Comparison of ENCODE assay signal across 8 cellular contexts in genomic region chr6:89999154-89999553, GRCh38.
DNase-seq lines count a peak whose midpoint lies in the region; ATAC-seq, FAIRE-seq and TF ChIP-seq lines count a peak whose summit lies in the region.

No MANE protein-coding gene starts in this region.

- ATAC-seq in activated CD8-positive, alpha-beta memory T cell treated with anti-CD3 and anti-CD28 coated beads, Interleukin-2, amount 10 ng/mL, durations not matched to agents 7 days and 5 days, result peak; percentile 58
- peak; percentile 53 for ATAC-seq in stimulated activated naive CD8-positive, alpha-beta T cell treated with anti-CD3 and anti-CD28 coated beads, Interleukin-15, amount 100 ng/mL, for 72 hours
- ATAC-seq in HG02571 (IDR thresholded peaks at IDR 0.05; ENCODE audit: unreplicated experiment), result no peak
- no peak for ATAC-seq in HG03439 (IDR thresholded peaks at IDR 0.05; ENCODE audit: unreplicated experiment)

- no peaks in the 10 kb centered on the region for H3K27me3 Mint-ChIP-seq in activated CD8-positive, alpha-beta memory T cell treated with anti-CD3 and anti-CD28 coated beads, Interleukin-2, amount 10 ng/mL, durations not matched to agents 7 days and 5 days
- H3K27me3 Mint-ChIP-seq in stimulated activated naive CD8-positive, alpha-beta T cell treated with anti-CD3 and anti-CD28 coated beads, Interleukin-15, amount 100 ng/mL, for 72 hours, result no peaks in the 10 kb centered on the region
- H3K27me3 Mint-ChIP-seq in Caco-2 (ENCODE audit: insufficient read depth, unreplicated experiment), result peaks cover 15% of the 10 kb centered on the region

- peak; percentile 47 for FAIRE-seq in colon (lab: Jason Lieb, UNC)

- intact Hi-C loops in Caco-2 (cut with micrococcal nuclease; ENCODE audit: unreplicated experiment), result no loop called here

- no peak overlapping the region for H3K4me3 Mint-ChIP-seq in activated CD8-positive, alpha-beta memory T cell treated with anti-CD3 and anti-CD28 coated beads, Interleukin-2, amount 10 ng/mL, durations not matched to agents 7 days and 5 days
- no peak overlapping the region for H3K4me3 Mint-ChIP-seq in stimulated activated naive CD8-positive, alpha-beta T cell treated with anti-CD3 and anti-CD28 coated beads, Interleukin-15, amount 100 ng/mL, for 72 hours
- H3K4me3 Mint-ChIP-seq in Caco-2 (ENCODE audit: unreplicated experiment), result no peak overlapping the region

- no peaks in the 10 kb centered on the region for H3K27me3 ChIP-seq in Caco-2 (replicated peaks; ENCODE audit: control insufficient read depth, insufficient read depth, low read length)

- no peak overlapping the region for H3K4me3 ChIP-seq in Caco-2 (ENCODE audit: low read depth, low read length)

- POLR2A ChIA-PET in Caco-2 (lab: Charles Lee), result no interaction called here

- no peaks in the 10 kb centered on the region for H3K4me1 ChIP-seq in Caco-2

- H3K36me3 Mint-ChIP-seq in activated CD8-positive, alpha-beta memory T cell treated with anti-CD3 and anti-CD28 coated beads, Interleukin-2, amount 10 ng/mL, durations not matched to agents 7 days and 5 days, result peaks cover 13% of the 10 kb centered on the region
- no peaks in the 10 kb centered on the region for H3K36me3 Mint-ChIP-seq in Caco-2 (ENCODE audit: insufficient read depth, unreplicated experiment)

- H3K9me3 ChIP-seq in Caco-2, result no peaks in the 10 kb centered on the region

- peak; percentile 64 for DNase-seq in activated CD8-positive, alpha-beta memory T cell treated with anti-CD3 and anti-CD28 coated beads, Interleukin-2, amount 10 ng/mL, durations not matched to agents 7 days and 5 days
- no peak for DNase-seq in activated CD8-positive, alpha-beta memory T cell treated with anti-CD3 and anti-CD28 coated beads, Interleukin-2, amount 50 U/mL, for 4 hours
- peak; percentile 95 for DNase-seq in NCI-H748 treated with DMSO at 0.1 percent for 48 hours (lab: John Stamatoyannopoulos, UW)
- peak in 1 of 2 donors; percentile 55 for DNase-seq in stimulated activated naive CD8-positive, alpha-beta T cell treated with anti-CD3 and anti-CD28 coated beads, Interleukin-15, amount 100 ng/mL, for 72 hours
- no peak for DNase-seq in Caco-2

- CTCF ChIA-PET in activated CD8-positive, alpha-beta memory T cell treated with anti-CD3 and anti-CD28 coated beads, Interleukin-2, amount 10 ng/mL, durations not matched to agents 7 days and 5 days (lab: Charles Lee), result interaction anchor here (1.2 to 1.3 kb wide), 2 partner anchors 10 to 51 kb away, joined by 3 read pairs; no protein-coding TSS in a partner anchor
- CTCF ChIA-PET in Caco-2 (lab: Charles Lee), result no interaction called here

- no peaks in the 10 kb centered on the region for H3K36me3 ChIP-seq in Caco-2 (ENCODE audit: control insufficient read depth, insufficient read depth, low read length)

- H3K4me1 Mint-ChIP-seq in activated CD8-positive, alpha-beta memory T cell treated with anti-CD3 and anti-CD28 coated beads, Interleukin-2, amount 10 ng/mL, durations not matched to agents 7 days and 5 days, result peaks cover 6% of the 10 kb centered on the region
- H3K4me1 Mint-ChIP-seq in stimulated activated naive CD8-positive, alpha-beta T cell treated with anti-CD3 and anti-CD28 coated beads, Interleukin-15, amount 100 ng/mL, for 72 hours, result peaks cover 37% of the 10 kb centered on the region
- no peaks in the 10 kb centered on the region for H3K4me1 Mint-ChIP-seq in Caco-2 (ENCODE audit: low read depth, unreplicated experiment)

- BruUV-seq in Caco-2 (replicated peaks; lab: Mats Ljungman, UMichigan), result no TSS peak

- H3K27ac Mint-ChIP-seq in activated CD8-positive, alpha-beta memory T cell treated with anti-CD3 and anti-CD28 coated beads, Interleukin-2, amount 10 ng/mL, durations not matched to agents 7 days and 5 days, result no peak overlapping the region
- H3K27ac Mint-ChIP-seq in stimulated activated naive CD8-positive, alpha-beta T cell treated with anti-CD3 and anti-CD28 coated beads, Interleukin-15, amount 100 ng/mL, for 72 hours, result no peak overlapping the region
- H3K27ac Mint-ChIP-seq in Caco-2 (ENCODE audit: unreplicated experiment), result no peak overlapping the region

- no peak for TF ChIP-seq CTCF in Caco-2 (IDR thresholded peaks at IDR 0.05; ENCODE audit: insufficient read depth in 1 of 2, low read depth in 1 of 2, low read length in 1 of 2, severe bottlenecking in 1 of 2, unreplicated experiment in 1 of 2)

- H3K9me3 Mint-ChIP-seq in activated CD8-positive, alpha-beta memory T cell treated with anti-CD3 and anti-CD28 coated beads, Interleukin-2, amount 10 ng/mL, durations not matched to agents 7 days and 5 days (ENCODE audit: low read depth), result no peaks in the 10 kb centered on the region
- no peaks in the 10 kb centered on the region for H3K9me3 Mint-ChIP-seq in stimulated activated naive CD8-positive, alpha-beta T cell treated with anti-CD3 and anti-CD28 coated beads, Interleukin-15, amount 100 ng/mL, for 72 hours
- no peaks in the 10 kb centered on the region for H3K9me3 Mint-ChIP-seq in Caco-2 (ENCODE audit: unreplicated experiment)

Comparison
In these comparisons a context has a peak if more than half of its experiments do, and no peak if none do; other contexts are left out.
1. DNase-seq: peak in activated CD8-positive, alpha-beta memory T cell treated with anti-CD3 and anti-CD28 coated beads, Interleukin-2, amount 10 ng/mL, durations not matched to agents 7 days and 5 days (single experiment) and NCI-H748 treated with DMSO at 0.1 percent for 48 hours (single experiment); none in activated CD8-positive, alpha-beta memory T cell treated with anti-CD3 and anti-CD28 coated beads, Interleukin-2, amount 50 U/mL, for 4 hours (single experiment) and Caco-2 (0 of 2).
2. ATAC-seq: peak in activated CD8-positive, alpha-beta memory T cell treated with anti-CD3 and anti-CD28 coated beads, Interleukin-2, amount 10 ng/mL, durations not matched to agents 7 days and 5 days (single experiment) and stimulated activated naive CD8-positive, alpha-beta T cell treated with anti-CD3 and anti-CD28 coated beads, Interleukin-15, amount 100 ng/mL, for 72 hours (single experiment); none in HG02571 (single experiment) and HG03439 (single experiment).